8 cellular contexts compared by ENCODE assay signal in the genomic region with DNA sequence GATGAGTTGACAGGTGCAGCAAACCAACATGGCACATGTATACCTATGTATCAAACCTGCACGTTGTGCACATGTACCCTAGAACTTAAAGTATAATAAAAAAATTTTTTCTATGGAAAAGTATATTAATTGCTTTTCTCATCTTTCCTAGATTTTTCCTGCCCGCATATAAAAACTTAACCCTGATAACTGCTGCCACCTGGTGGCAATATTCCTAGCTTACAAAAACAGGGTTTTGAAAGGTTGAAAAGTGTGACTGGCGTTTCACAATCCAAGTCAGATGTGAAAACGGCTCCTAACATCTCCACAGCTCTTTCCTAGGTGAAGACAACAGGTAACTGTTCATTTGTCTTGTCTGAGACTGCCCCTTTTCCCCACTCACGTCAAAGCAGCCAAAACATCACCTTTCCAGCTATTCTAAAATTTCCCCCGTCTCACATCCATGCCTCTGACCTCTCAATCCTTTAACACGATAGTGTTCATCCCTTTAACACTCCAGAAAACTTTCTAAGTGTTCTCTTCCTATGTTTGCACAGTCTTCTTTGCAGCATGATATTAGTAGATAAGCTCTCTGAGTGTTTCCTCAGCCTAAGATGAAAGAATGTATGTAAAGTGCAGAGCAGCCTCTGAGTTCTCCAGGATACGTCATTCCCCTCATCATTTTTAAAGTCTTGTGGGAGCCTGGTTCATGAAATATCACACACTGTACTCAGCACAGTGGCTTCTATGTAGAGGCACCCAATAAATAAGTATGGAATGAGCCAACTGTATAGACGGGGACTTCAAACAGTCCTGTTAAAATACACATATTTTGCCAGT. TPM values are rescaled to one million over a fixed set of nuclear protein-coding genes. Genes with fewer than 3 reads are reported as not detected.
DNase-seq lines count a peak whose midpoint lies in the region; TF ChIP-seq lines count a peak whose summit lies in the region.

No MANE protein-coding gene starts in this region.

- no peaks in the 10 kb centered on the region for H3K9me3 Mint-ChIP-seq in MCF 10A (ENCODE audit: unreplicated experiment)
- H3K9me3 Mint-ChIP-seq in activated T-helper 2 cell treated with anti-CD3 and anti-CD28 coated beads, Interferon-gamma antibody, Interleukin-2, Interleukin-4, amounts not matched to agents 10 μg/mL and 5 μg/mL and 100 μg/mL, durations not matched to agents 14 hours and 24 hours and 36 hours, result peaks cover 3% of the 10 kb centered on the region

- H3K9ac ChIP-seq in liver (ENCODE audit: low read depth in 1 of 2, low read length in 2 of 2), result no peak overlapping the region

- peaks cover 0 to 13% (median 4%) of the 10 kb centered on the region in 4 donors for H3K27me3 ChIP-seq in liver (ENCODE audit: control insufficient read depth in 4 of 4, insufficient read depth in 4 of 4, low read length in 3 of 4)

- H3K36me3 ChIP-seq in liver (ENCODE audit: control insufficient read depth in 4 of 4, insufficient read depth in 3 of 4, low read depth in 1 of 4, low read length in 3 of 4), result no peaks in the 10 kb centered on the region

- no peaks in the 10 kb centered on the region for H3K9me3 ChIP-seq in liver (ENCODE audit: control insufficient read depth in 4 of 4, low read length in 3 of 4)

- no peaks in the 10 kb centered on the region for H3K36me3 Mint-ChIP-seq in MCF 10A (ENCODE audit: insufficient read depth, unreplicated experiment)
- H3K36me3 Mint-ChIP-seq in activated T-helper 2 cell treated with anti-CD3 and anti-CD28 coated beads, Interferon-gamma antibody, Interleukin-2, Interleukin-4, amounts not matched to agents 10 μg/mL and 5 μg/mL and 100 μg/mL, durations not matched to agents 14 hours and 24 hours and 36 hours (ENCODE audit: low read depth), result no peaks in the 10 kb centered on the region

- BruUV-seq in MCF 10A (replicated peaks; lab: Mats Ljungman, UMichigan), result no TSS peak

- peaks cover 0 to 4% (median 2%) of the 10 kb centered on the region in 4 donors for H3K4me1 ChIP-seq in liver (ENCODE audit: control insufficient read depth in 4 of 4, insufficient read depth in 4 of 4, low read length in 3 of 4)

- no peak overlapping the region for H3K4me3 ChIP-seq in liver (ENCODE audit: low read depth in 1 of 3, low read length in 3 of 3)

- WGBS in liver, result 30% methylated on average over 9 of the region's 9 CpGs

- no peak overlapping the region for H3K4me3 Mint-ChIP-seq in MCF 10A (ENCODE audit: unreplicated experiment)
- no peak overlapping the region for H3K4me3 Mint-ChIP-seq in activated T-helper 2 cell treated with anti-CD3 and anti-CD28 coated beads, Interferon-gamma antibody, Interleukin-2, Interleukin-4, amounts not matched to agents 10 μg/mL and 5 μg/mL and 100 μg/mL, durations not matched to agents 14 hours and 24 hours and 36 hours (ENCODE audit: low read depth)

- CTCF ChIA-PET in MCF 10A (lab: Yijun Ruan, JAX), result interaction anchor here (0.5 to 5.8 kb wide), 41 partner anchors 10 to 862 kb away, joined by 3 to 95 read pairs (median 5); a partner anchor contains a TSS

- peak; percentile 10 to 67 for DNase-seq in NCI-H446 (lab: John Stamatoyannopoulos, UW)
- no peak for DNase-seq in NCI-H446 treated with DMSO at 0.1 percent for 48 hours (lab: John Stamatoyannopoulos, UW)
- peak; percentile 58 for DNase-seq in KBM-7
- peak; percentile 9 for DNase-seq in SHP77 treated with DMSO at 0.1 percent for 48 hours (lab: John Stamatoyannopoulos, UW)
- DNase-seq in MCF 10A (ENCODE audit: unreplicated experiment), result peak; percentile 64
- peak in 26 of 49 donors; percentile 0 to 43 (median 20) for DNase-seq in substantia nigra (lab: John Stamatoyannopoulos, UW)
- no peak for DNase-seq in activated T-helper 2 cell treated with anti-CD3 and anti-CD28 coated beads, Interferon-gamma antibody, Interleukin-2, Interleukin-4, amounts not matched to agents 10 μg/mL and 5 μg/mL and 100 μg/mL, durations not matched to agents 14 hours and 24 hours and 36 hours (ENCODE audit: low spot score)

- no peaks in the 10 kb centered on the region for H3K4me1 Mint-ChIP-seq in MCF 10A (ENCODE audit: insufficient read depth, unreplicated experiment)
- peaks cover 10% of the 10 kb centered on the region for H3K4me1 Mint-ChIP-seq in activated T-helper 2 cell treated with anti-CD3 and anti-CD28 coated beads, Interferon-gamma antibody, Interleukin-2, Interleukin-4, amounts not matched to agents 10 μg/mL and 5 μg/mL and 100 μg/mL, durations not matched to agents 14 hours and 24 hours and 36 hours (ENCODE audit: low read depth)

- in situ Hi-C loops in KBM-7 (cut with MboI; ENCODE audit: low pct_unique_long_range_greater_than_20kb, low sequenced_read_pairs), result loop anchor here (10.0 kb wide), 1 partner anchor 175 kb away; a partner anchor contains a TSS

- TF ChIP-seq CTCF in MCF 10A (IDR thresholded peaks at IDR 0.05; ENCODE audit: unreplicated experiment) (peak; percentile 54), liver (IDR thresholded peaks at IDR 0.05; ENCODE audit: low read depth, low read length, missing input control) (peak; percentile 74)

- H3K27ac ChIP-seq in liver (ENCODE audit: low read depth in 1 of 2, low read length in 2 of 2) (no peak overlapping the region), substantia nigra (ENCODE audit: low read depth, low read length, poor library complexity, severe bottlenecking) (no peak overlapping the region)

- intact Hi-C loops in MCF 10A (cut with micrococcal nuclease), result loop anchor here (1.0 to 2.0 kb wide), 3 partner anchors 65 to 370 kb away; no protein-coding TSS in a partner anchor
- intact Hi-C loops in activated T-helper 2 cell treated with anti-CD3 and anti-CD28 coated beads, Interferon-gamma antibody, Interleukin-2, Interleukin-4, amounts not matched to agents 10 μg/mL and 5 μg/mL and 100 μg/mL, durations not matched to agents 14 hours and 24 hours and 36 hours (cut with micrococcal nuclease), result loop anchor here (1.0 kb wide), 1 partner anchor 177 kb away; no protein-coding TSS in a partner anchor

- peak; percentile 84 to 87 for TF ChIP-seq RAD21 in liver (IDR thresholded peaks at IDR 0.05)

- peaks cover 61% of the 10 kb centered on the region for H3K27me3 Mint-ChIP-seq in MCF 10A (ENCODE audit: insufficient read depth, unreplicated experiment)
- H3K27me3 Mint-ChIP-seq in activated T-helper 2 cell treated with anti-CD3 and anti-CD28 coated beads, Interferon-gamma antibody, Interleukin-2, Interleukin-4, amounts not matched to agents 10 μg/mL and 5 μg/mL and 100 μg/mL, durations not matched to agents 14 hours and 24 hours and 36 hours (ENCODE audit: low read depth), result peaks cover 37% of the 10 kb centered on the region

- POLR2A ChIA-PET in MCF 10A (lab: Yijun Ruan, JAX), result interaction anchor here (0.6 to 2.0 kb wide), 2 partner anchors 172 to 1260 kb away, joined by 5 to 6 read pairs; a partner anchor contains a TSS

- no peak overlapping the region for H3K27ac Mint-ChIP-seq in MCF 10A (ENCODE audit: low read depth, unreplicated experiment)
- H3K27ac Mint-ChIP-seq in activated T-helper 2 cell treated with anti-CD3 and anti-CD28 coated beads, Interferon-gamma antibody, Interleukin-2, Interleukin-4, amounts not matched to agents 10 μg/mL and 5 μg/mL and 100 μg/mL, durations not matched to agents 14 hours and 24 hours and 36 hours, result no peak overlapping the region

TF ChIP-seq in liver, 16 proteins besides CTCF, POLR2A, EP300 and RAD21:
- TF ChIP-seq TAF1 (conservative IDR thresholded peaks at IDR 0.05), result no peak
- TF ChIP-seq, protein P1, sequence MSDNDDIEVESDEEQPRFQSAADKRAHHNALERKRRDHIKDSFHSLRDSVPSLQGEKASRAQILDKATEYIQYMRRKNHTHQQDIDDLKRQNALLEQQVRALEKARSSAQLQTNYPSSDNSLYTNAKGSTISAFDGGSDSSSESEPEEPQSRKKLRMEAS (IDR thresholded peaks at IDR 0.05), result no peak
- TF ChIP-seq GABPA (IDR thresholded peaks at IDR 0.05 in 1 of 2, conservative IDR thresholded peaks at IDR 0.05 in 1 of 2), result no peak
- no peak for TF ChIP-seq FOXA2 (IDR thresholded peaks at IDR 0.05)
- no peak for TF ChIP-seq YY1 (IDR thresholded peaks at IDR 0.05)
- TF ChIP-seq HNF4A (conservative IDR thresholded peaks at IDR 0.05), result no peak
- TF ChIP-seq RXRA (IDR thresholded peaks at IDR 0.05), result peak in 1 of 2 donors; percentile 20
- TF ChIP-seq JUND (IDR thresholded peaks at IDR 0.05), result no peak
- no peak for TF ChIP-seq EGR1 (IDR thresholded peaks at IDR 0.05; ENCODE audit: low read depth in 2 of 2)

RNA-seq across cellular contexts. Expression of a gene that starts 27.5 kb away (rescaled TPM):
- total RNA-seq in MCF 10A (2022) (1.3 TPM in 2 replicates), liver (10 to 100 TPM in 1 of 2 donors, 1 to 10 TPM in 1; 2.8 to 10.6 TPM)
- 10 to 100 TPM in 1 of 2 donors, under 1 TPM in 1; 0.96 to 10.9 TPM for polyA plus RNA-seq in liver
- total RNA-seq in activated T-helper 2 cell treated with anti-CD3 and anti-CD28 coated beads, Interferon-gamma antibody, Interleukin-2, Interleukin-4, amounts not matched to agents 10 μg/mL and 5 μg/mL and 100 μg/mL, durations not matched to agents 14 hours and 24 hours and 36 hours, result 0.57 and 0.85 TPM in 2 replicates

RNA-seq across cellular contexts. Expression of a gene that starts 49.1 kb away (rescaled TPM):
- total RNA-seq in MCF 10A (2022), result 35.7 and 54.2 TPM in 2 replicates
- 10 to 100 TPM; 12.7 to 21.9 TPM for total RNA-seq in liver
- 10 to 100 TPM; 17.9 to 25.3 TPM for polyA plus RNA-seq in liver
- 46.5 and 52.6 TPM in 2 replicates for total RNA-seq in activated T-helper 2 cell treated with anti-CD3 and anti-CD28 coated beads, Interferon-gamma antibody, Interleukin-2, Interleukin-4, amounts not matched to agents 10 μg/mL and 5 μg/mL and 100 μg/mL, durations not matched to agents 14 hours and 24 hours and 36 hours

RNA-seq across cellular contexts. Expression of a gene that starts 49.3 kb away (rescaled TPM):
- total RNA-seq in MCF 10A (2022), result 317 and 348 TPM in 2 replicates
- 100 to 1,000 TPM; 143 to 212 TPM for total RNA-seq in liver
- polyA plus RNA-seq in liver, result 100 to 1,000 TPM; 234 to 257 TPM
- total RNA-seq in activated T-helper 2 cell treated with anti-CD3 and anti-CD28 coated beads, Interferon-gamma antibody, Interleukin-2, Interleukin-4, amounts not matched to agents 10 μg/mL and 5 μg/mL and 100 μg/mL, durations not matched to agents 14 hours and 24 hours and 36 hours, result 294 and 308 TPM in 2 replicates

Comparison
In these comparisons a context has a peak if more than half of its experiments do, and no peak if none do; other contexts are left out.
1. DNase-seq: peak in NCI-H446 (2 of 2), KBM-7 (single experiment), SHP77 treated with DMSO at 0.1 percent for 48 hours (single experiment), MCF 10A (single experiment) and substantia nigra (26 of 49); none in NCI-H446 treated with DMSO at 0.1 percent for 48 hours (single experiment) and activated T-helper 2 cell treated with anti-CD3 and anti-CD28 coated beads, Interferon-gamma antibody, Interleukin-2, Interleukin-4, amounts not matched to agents 10 μg/mL and 5 μg/mL and 100 μg/mL, durations not matched to agents 14 hours and 24 hours and 36 hours (single experiment).